Comparison of ENCODE assay signal across 8 cellular contexts in genomic region chr22:36277482-36278291, GRCh38. TPM values are rescaled to one million over a fixed set of nuclear protein-coding genes. Genes with fewer than 3 reads are reported as not detected.
DNase-seq lines count a peak whose midpoint lies in the region; ATAC-seq and TF ChIP-seq lines count a peak whose summit lies in the region.

No MANE protein-coding gene starts in this region.

- no peak overlapping the region for H3K9ac ChIP-seq in OCI-LY1 (ENCODE audit: low read length)
- H3K9ac ChIP-seq in neural progenitor cell, result no peak overlapping the region

- no peak for TF ChIP-seq EP300 in suprapubic skin (IDR thresholded peaks at IDR 0.05)

- H2AFZ ChIP-seq in OCI-LY1 (ENCODE audit: low read length), result no peak overlapping the region
- peak overlapping the region; percentile 83 for H2AFZ ChIP-seq in neural progenitor cell (replicated peaks)

- H3K36me3 ChIP-seq in OCI-LY1 (ENCODE audit: insufficient read depth, low read length) (peaks cover 21% of the 10 kb centered on the region), neural progenitor cell (no peaks in the 10 kb centered on the region), suprapubic skin (peaks cover 21% of the 10 kb centered on the region)

- WGBS in suprapubic skin, result 60% methylated on average over 10 of the region's 18 CpGs

- H3K27me3 ChIP-seq in OCI-LY1 (ENCODE audit: insufficient read depth, low read length), result peaks cover 3% of the 10 kb centered on the region; the same call in 1 of the 2 replicates
- H3K27me3 ChIP-seq in neural progenitor cell, result no peaks in the 10 kb centered on the region
- no peaks in the 10 kb centered on the region for H3K27me3 ChIP-seq in suprapubic skin

- TF ChIP-seq POLR2A in suprapubic skin (IDR thresholded peaks at IDR 0.05), result no peak

- H3K4me1 ChIP-seq in OCI-LY1 (ENCODE audit: insufficient read depth, low read length, severe bottlenecking) (peaks cover 8% of the 10 kb centered on the region), neural progenitor cell (peaks cover 6% of the 10 kb centered on the region), suprapubic skin (peaks cover 7% of the 10 kb centered on the region)

- in situ Hi-C loops in GM13976 (cut with MboI; ENCODE audit: low sequenced_read_pairs, unreplicated experiment), result no loop called here

- H4K20me1 ChIP-seq in OCI-LY1 (ENCODE audit: insufficient read depth, low read length) (no peaks in the 10 kb centered on the region), neural progenitor cell (ENCODE audit: low read depth) (no peaks in the 10 kb centered on the region)

- H3K4me1 Mint-ChIP-seq in activated T-cell treated with anti-CD3 and anti-CD28 coated beads, Interleukin-2, amount 50 U/mL, for 24 hours (ENCODE audit: low read depth), result peaks cover 37% of the 10 kb centered on the region
- H3K4me1 Mint-ChIP-seq in neural progenitor cell, result peaks cover 4% of the 10 kb centered on the region

- CTCF ChIA-PET in AG04449 (lab: Yijun Ruan, JAX), result interaction anchor here (0.7 to 16.0 kb wide), 13 partner anchors 9 to 193 kb away, joined by 3 to 202 read pairs (median 4); no protein-coding TSS in a partner anchor

- POLR2A ChIA-PET in AG04449 (lab: Yijun Ruan, JAX), result interaction anchor here (0.7 to 1.5 kb wide), 2 partner anchors 20 to 98 kb away, joined by 3 to 4 read pairs; no protein-coding TSS in a partner anchor

- H3K9me3 ChIP-seq in OCI-LY1 (ENCODE audit: low read length), result no peaks in the 10 kb centered on the region
- H3K9me3 ChIP-seq in neural progenitor cell (ENCODE audit: low read depth), result no peaks in the 10 kb centered on the region
- H3K9me3 ChIP-seq in suprapubic skin, result no peaks in the 10 kb centered on the region

- H3K9me3 Mint-ChIP-seq in activated T-cell treated with anti-CD3 and anti-CD28 coated beads, Interleukin-2, amount 50 U/mL, for 24 hours, result no peaks in the 10 kb centered on the region
- H3K9me3 Mint-ChIP-seq in neural progenitor cell, result no peaks in the 10 kb centered on the region

- no peak overlapping the region for H3K27ac ChIP-seq in OCI-LY1 (ENCODE audit: low read depth, low read length, poor library complexity, severe bottlenecking)
- H3K27ac ChIP-seq in neural progenitor cell, result no peak overlapping the region
- no peak overlapping the region for H3K27ac ChIP-seq in suprapubic skin

- peaks cover 35% of the 10 kb centered on the region for H3K36me3 Mint-ChIP-seq in activated T-cell treated with anti-CD3 and anti-CD28 coated beads, Interleukin-2, amount 50 U/mL, for 24 hours (ENCODE audit: low read depth)
- H3K36me3 Mint-ChIP-seq in neural progenitor cell, result peaks cover 14% of the 10 kb centered on the region

- no peak for ATAC-seq in HG03025 (IDR thresholded peaks at IDR 0.05; ENCODE audit: low FRiP score, unreplicated experiment)

- H3K79me2 ChIP-seq in OCI-LY1 (ENCODE audit: insufficient read depth, low read length) (no peaks in the 10 kb centered on the region), neural progenitor cell (ENCODE audit: low read depth) (no peaks in the 10 kb centered on the region)

- H3K4me2 ChIP-seq in OCI-LY1 (ENCODE audit: low read length) (peak overlapping the region; percentile 10; the same call in 1 of the 2 replicates), neural progenitor cell (peak overlapping the region; percentile 58)

- no peaks in the 10 kb centered on the region for H3K27me3 Mint-ChIP-seq in activated T-cell treated with anti-CD3 and anti-CD28 coated beads, Interleukin-2, amount 50 U/mL, for 24 hours
- H3K27me3 Mint-ChIP-seq in neural progenitor cell (ENCODE audit: insufficient read depth, low read depth), result peaks cover 2% of the 10 kb centered on the region

- peak overlapping the region; percentile 76 for H3K27ac Mint-ChIP-seq in activated T-cell treated with anti-CD3 and anti-CD28 coated beads, Interleukin-2, amount 50 U/mL, for 24 hours
- no peak overlapping the region for H3K27ac Mint-ChIP-seq in neural progenitor cell

- DNase-seq in AG04449 (ENCODE audit: low read depth, low spot score), result no peak
- peak; percentile 82 for DNase-seq in GM13976 (ENCODE audit: low spot score)
- peak; percentile 79 for DNase-seq in activated T-cell treated with anti-CD3 and anti-CD28 coated beads, Interleukin-2, amount 50 U/mL, for 24 hours
- peak; percentile 47 for DNase-seq in fibroblast of gingiva (ENCODE audit: low read depth)
- peak; percentile 78 for DNase-seq in neural progenitor cell (ENCODE audit: low spot score)
- DNase-seq in suprapubic skin (ENCODE audit: low spot score in 2 of 2), result no peak

- H3F3A ChIP-seq in OCI-LY1 (ENCODE audit: insufficient read depth, low read length), result no peaks in the 10 kb centered on the region; the same call in 1 of the 2 replicates
- H3F3A ChIP-seq in neural progenitor cell (ENCODE audit: low read depth), result peaks cover 17% of the 10 kb centered on the region

- H3K4me3 Mint-ChIP-seq in activated T-cell treated with anti-CD3 and anti-CD28 coated beads, Interleukin-2, amount 50 U/mL, for 24 hours, result no peak overlapping the region
- no peak overlapping the region for H3K4me3 Mint-ChIP-seq in neural progenitor cell

- no peaks in the 10 kb centered on the region for H3K9me2 ChIP-seq in OCI-LY1 (ENCODE audit: low read depth, low read length)

- H3K4me3 ChIP-seq in AG04449 (ENCODE audit: low read depth, low read length) (no peak overlapping the region), OCI-LY1 (ENCODE audit: low read depth, low read length, poor library complexity, severe bottlenecking) (no peak overlapping the region), neural progenitor cell (no peak overlapping the region), suprapubic skin (no peak overlapping the region)

- TF ChIP-seq CTCF in AG04449 (IDR thresholded peaks at IDR 0.05; ENCODE audit: insufficient read depth, low read length, missing control alignments) (peak; percentile 75), GM13976 (IDR thresholded peaks at IDR 0.05; ENCODE audit: borderline replicate concordance, control extremely low read depth, extremely low read depth, insufficient read depth, missing control alignments) (peak; percentile 71), OCI-LY1 (IDR thresholded peaks at IDR 0.05; ENCODE audit: low read length) (peak; percentile 76), neural progenitor cell (IDR thresholded peaks at IDR 0.05) (peak; percentile 72), suprapubic skin (IDR thresholded peaks at IDR 0.05) (peak; percentile 33 to 86)

RNA-seq across cellular contexts. Expression of gene APOL1, which starts 24.8 kb away (rescaled TPM):
- total RNA-seq in neural progenitor cell (ENCODE audit: low replicate concordance) (not detected in 2 replicates), suprapubic skin (1 to 10 TPM; 1.2 to 7.3 (median 3.0) TPM)

RNA-seq across cellular contexts. Expression of gene APOL2, which starts 38.4 kb away (rescaled TPM):
- total RNA-seq in neural progenitor cell (ENCODE audit: low replicate concordance), result 10.9 and 12.8 TPM in 2 replicates
- total RNA-seq in suprapubic skin, result 10 to 100 TPM; 15.3 to 21.8 (median 17.1) TPM

Comparison
In these comparisons a context has a peak if more than half of its experiments do, and no peak if none do; other contexts are left out.
1. DNase-seq: peak in GM13976 (single experiment), activated T-cell treated with anti-CD3 and anti-CD28 coated beads, Interleukin-2, amount 50 U/mL, for 24 hours (single experiment), fibroblast of gingiva (single experiment) and neural progenitor cell (single experiment); none in AG04449 (single experiment) and suprapubic skin (0 of 2).
2. Peak in every context shown above with its lines, with median percentiles within 50 percentile points of each other: CTCF ChIP-seq.